Comparison of ENCODE assay signal across 11 cellular contexts in genomic region chr5:144028058-144028457, GRCh38.
DNase-seq lines count a peak whose midpoint lies in the region; ATAC-seq and TF ChIP-seq lines count a peak whose summit lies in the region.
"Had no signal": no experiment of that assay in that cellular context is flagged by ENCODE, and none has a peak within 500 bp of the region (broad histone marks: within the 10 kb centered on the region; RNA-seq: fewer than 3 reads in every experiment).

No MANE protein-coding gene starts in this region.

- H3K36me3 ChIP-seq in H7 (replicated peaks; ENCODE audit: control insufficient read depth, insufficient read depth, low read length): no peaks in the 10 kb centered on the region

- no peak for ATAC-seq in GM19455 (IDR thresholded peaks at IDR 0.05; ENCODE audit: unreplicated experiment)
- ATAC-seq: activated T-helper 17 cell treated with anti-CD3 and anti-CD28 coated beads, Interleukin-2, amount 50 U/mL, for 72 hours; HepG2 had no signal

- TF ChIP-seq CTCF in fibroblast of villous mesenchyme (IDR thresholded peaks at IDR 0.05; ENCODE audit: insufficient read depth, low read depth, low read length): no peak

- DNase-seq in HCEC 1CT (peak; percentile 67), NCI-H526 treated with DMSO at 0.1 percent for 48 hours (lab: John Stamatoyannopoulos, UW) (peak; percentile 5), fibroblast of villous mesenchyme (ENCODE audit: low read depth) (peak; percentile 89), renal cortical epithelial cell (ENCODE audit: low read depth) (peak; percentile 19), H7 (no peak), GF-D8 (lab: John Stamatoyannopoulos, UW) (no peak)
- DNase-seq: effector memory CD4-positive, alpha-beta T cell; OCI-M1 had no signal

- H3K27me3 ChIP-seq in H7 (ENCODE audit: control insufficient read depth, insufficient read depth, low read length): no peaks in the 10 kb centered on the region

- H3K4me3 ChIP-seq in fibroblast of villous mesenchyme (ENCODE audit: low read depth, low read length): no peak overlapping the region
- H3K4me3 ChIP-seq in H7 (ENCODE audit: insufficient read depth, low read depth, low read length): no peak overlapping the region

Comparison
In these comparisons a context has a peak if more than half of its experiments do, and no peak if none do; other contexts are left out.
1. DNase-seq: peak in HCEC 1CT (single experiment), NCI-H526 treated with DMSO at 0.1 percent for 48 hours (single experiment), fibroblast of villous mesenchyme (single experiment) and renal cortical epithelial cell (single experiment); none in H7 (single experiment) and GF-D8 (single experiment).